10 cellular contexts compared by ENCODE assay signal in genomic region chr16:12802048-12802447, GRCh38. TPM values are rescaled to one million over a fixed set of nuclear protein-coding genes. Genes with fewer than 3 reads are reported as not detected.
DNase-seq lines count a peak whose midpoint lies in the region; ATAC-seq and TF ChIP-seq lines count a peak whose summit lies in the region.
"Had no signal": no experiment of that assay in that cellular context is flagged by ENCODE, and none has a peak within 500 bp of the region (broad histone marks: within the 10 kb centered on the region; RNA-seq: fewer than 3 reads in every experiment).

No MANE protein-coding gene starts in this region.

- peaks cover 34% of the 10 kb centered on the region for H3K4me1 Mint-ChIP-seq in activated B cell treated with CpG ODN at 0.5 μM for 24 hours

- H3K36me3 Mint-ChIP-seq in activated B cell treated with CpG ODN at 0.5 μM for 24 hours (ENCODE audit: low read depth), result peaks cover 2% of the 10 kb centered on the region

- CTCF ChIA-PET in activated B cell treated with CpG ODN at 0.5 μM for 24 hours (lab: Charles Lee), result interaction anchor here (0.7 kb wide), 1 partner anchor 15 kb away, joined by 6 read pairs; no protein-coding TSS in a partner anchor

- H3K4me3 Mint-ChIP-seq in activated B cell treated with CpG ODN at 0.5 μM for 24 hours, result peak overlapping the region; percentile 69

- H3K36me3 ChIP-seq in GM06990 (ENCODE audit: control insufficient read depth, insufficient read depth, low read length), result no peaks in the 10 kb centered on the region; the same call in 1 of the 2 replicates

- H3K9me3 Mint-ChIP-seq in activated B cell treated with CpG ODN at 0.5 μM for 24 hours, result peaks cover 3% of the 10 kb centered on the region

- no peaks in the 10 kb centered on the region for H3K27me3 Mint-ChIP-seq in activated B cell treated with CpG ODN at 0.5 μM for 24 hours

- peak overlapping the region; percentile 5; the same call in 1 of the 2 replicates for H3K4me3 ChIP-seq in GM06990 (replicated peaks; ENCODE audit: low read depth, low read length)
- H3K4me3 ChIP-seq in skeletal muscle cell (ENCODE audit: low read depth, low read length), result peak overlapping the region; percentile 69

- H3K27ac Mint-ChIP-seq in activated B cell treated with CpG ODN at 0.5 μM for 24 hours, result no peak overlapping the region

- POLR2A ChIA-PET in activated B cell treated with CpG ODN at 0.5 μM for 24 hours (lab: Charles Lee), result interaction anchor here (0.6 kb wide), 1 partner anchor 356 kb away, joined by 9 read pairs; no protein-coding TSS in a partner anchor

- TF ChIP-seq CTCF in GM06990 (IDR thresholded peaks at IDR 0.05; ENCODE audit: insufficient read depth, low read length, poor library complexity, severe bottlenecking) (no peak), activated B cell treated with CpG ODN at 0.5 μM for 24 hours (IDR thresholded peaks at IDR 0.05) (no peak)

- no peak for ATAC-seq in activated B cell treated with CpG ODN at 0.5 μM for 24 hours (ENCODE audit: low read depth)
- ATAC-seq in GM18520 (IDR thresholded peaks at IDR 0.05; ENCODE audit: unreplicated experiment), result no peak

- peak overlapping the region; percentile 35 for H3K27ac ChIP-seq in epithelial cell of prostate

- H3K27me3 ChIP-seq in GM06990 (replicated peaks; ENCODE audit: control insufficient read depth, insufficient read depth, low read length), result no peaks in the 10 kb centered on the region

- no peak for DNase-seq in GM06990 (ENCODE audit: extremely low read depth, insufficient read length)
- DNase-seq in activated B cell treated with CpG ODN at 0.5 μM for 24 hours, result no peak
- no peak for DNase-seq in epithelial cell of prostate (ENCODE audit: low read depth, low spot score)
- no peak for DNase-seq in skeletal muscle cell (ENCODE audit: low read depth)
- no peak for DNase-seq in GM19240 (ENCODE audit: insufficient read length, low spot score)
- DNase-seq in NCI-H1105 treated with DMSO at 0.1 percent for 48 hours (lab: John Stamatoyannopoulos, UW), result no peak
- no peak for DNase-seq in COLO829 (ENCODE audit: low spot score)
- DNase-seq: NCI-H1436 treated with DMSO at 0.1 percent for 48 hours, RPMI8226 had no signal

- intact Hi-C loops in activated B cell treated with CpG ODN at 0.5 μM for 24 hours (cut with micrococcal nuclease), result loop anchor here (5.0 to 10.0 kb wide), 6 partner anchors 255 to 1857 kb away; partner anchors contain the start of genes CLEC16A, DEXI, ERCC4 and GSPT1

RNA-seq across cellular contexts. Expression of gene CPPED1, which starts 1.6 kb away (rescaled TPM):
- total RNA-seq in activated B cell treated with CpG ODN at 0.5 μM for 24 hours, result 12.2 and 14.1 TPM in 2 replicates
